ENCODE assay signal across 15 cellular contexts in the genomic region with DNA sequence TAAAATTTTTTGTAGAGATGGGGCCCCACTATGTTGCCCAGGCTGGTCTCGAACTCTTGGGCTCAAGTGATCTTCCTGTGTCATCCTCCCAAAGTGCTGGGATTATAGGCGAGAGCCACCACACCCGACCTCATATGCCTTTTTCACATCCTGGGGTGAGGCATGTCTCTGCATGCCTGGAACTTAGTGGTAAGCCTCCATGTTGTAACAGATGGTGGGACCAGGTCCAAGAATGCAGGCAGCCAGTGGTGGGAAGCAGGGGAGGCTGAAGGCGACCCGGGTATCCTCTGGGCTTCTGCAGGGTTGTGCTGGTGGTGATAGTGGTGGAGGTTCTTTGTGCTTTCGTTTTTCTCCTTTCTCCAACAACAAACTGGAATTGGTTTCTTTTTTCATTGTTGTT. TPM values are rescaled to one million over a fixed set of nuclear protein-coding genes. Genes with fewer than 3 reads are reported as not detected.
A peak's percentile ranks its signal among the peaks of the same experiment; 100 is the strongest.
DNase-seq lines count a peak whose midpoint lies in the region; ATAC-seq and TF ChIP-seq lines count a peak whose summit lies in the region.
"Had no signal": no experiment of that assay in that cellular context is flagged by ENCODE, and none has a peak within 500 bp of the region (broad histone marks: within the 10 kb centered on the region; RNA-seq: fewer than 3 reads in every experiment).

No MANE protein-coding gene starts in this region.

- intact Hi-C loops in CD4-positive, alpha-beta T cell (cut with DNase I, micrococcal nuclease) = no loop called here

- H3K27ac Mint-ChIP-seq in CD4-positive, alpha-beta T cell = no peak overlapping the region
- H3K27ac Mint-ChIP-seq: activated naive CD8-positive, alpha-beta T cell; B cell had no signal

- no peaks in the 10 kb centered on the region for H3K27me3 ChIP-seq in CD4-positive, alpha-beta T cell (ENCODE audit: control insufficient read depth, insufficient read depth, low read length)
- H3K27me3 ChIP-seq: ovary, uterus had no signal

- no peaks in the 10 kb centered on the region for H3K4me1 Mint-ChIP-seq in CD4-positive, alpha-beta T cell (ENCODE audit: low read depth)
- H3K4me1 Mint-ChIP-seq: B cell had no signal

- POLR2A ChIA-PET in CD4-positive, alpha-beta T cell (lab: Charles Lee) = no interaction called here

- no peak for ATAC-seq in activated CD4-positive, CD25-positive, alpha-beta regulatory T cell treated with anti-CD3 and anti-CD28 coated beads, Interleukin-2, amount 50 U/mL, for 24 hours
- ATAC-seq in CD4-positive, alpha-beta T cell (ENCODE audit: poor library complexity) = no peak

- H3K27me3 Mint-ChIP-seq in CD4-positive, alpha-beta T cell = peaks cover 20% of the 10 kb centered on the region

- H3K9me3 ChIP-seq in CD4-positive, alpha-beta T cell (ENCODE audit: control insufficient read depth, low read length) = no peaks in the 10 kb centered on the region
- H3K9me3 ChIP-seq: ovary, uterus had no signal

- no peaks in the 10 kb centered on the region for H3K36me3 Mint-ChIP-seq in CD4-positive, alpha-beta T cell (ENCODE audit: low read depth)
- H3K36me3 Mint-ChIP-seq: activated naive CD8-positive, alpha-beta T cell had no signal

- no peaks in the 10 kb centered on the region for H3K9me3 Mint-ChIP-seq in CD4-positive, alpha-beta T cell

- DNase-seq in A172 (ENCODE audit: low spot score) (peak; percentile 49), GM04504 (ENCODE audit: low read depth) (peak; percentile 38), NCI-H524 (lab: John Stamatoyannopoulos, UW) (peak; percentile 79 to 90), epithelial cell of prostate (ENCODE audit: low read depth, low spot score) (peak; percentile 34), ureter (ENCODE audit: low spot score) (no peak), NAMALWA (ENCODE audit: low spot score) (no peak)
- DNase-seq in CD4-positive, alpha-beta T cell = no peak
- DNase-seq: GF-D8, hypothalamus, ovary, T-helper 2 cell, uterus had no signal

- TF ChIP-seq CTCF in CD4-positive, alpha-beta T cell (IDR thresholded peaks at IDR 0.05) = no peak

- no peak overlapping the region for H3K4me3 Mint-ChIP-seq in CD4-positive, alpha-beta T cell
- H3K4me3 Mint-ChIP-seq: activated naive CD8-positive, alpha-beta T cell; B cell had no signal

- CTCF ChIA-PET in CD4-positive, alpha-beta T cell (lab: Charles Lee) = no interaction called here

- H3K27ac ChIP-seq in epithelial cell of prostate = no peak overlapping the region
- H3K27ac ChIP-seq in CD4-positive, alpha-beta T cell (ENCODE audit: low read depth, low read length) = no peak overlapping the region
- H3K27ac ChIP-seq: ovary, uterus had no signal

RNA-seq across cellular contexts. Expression of gene CCDC124, which starts 30.1 kb away (rescaled TPM):
- total RNA-seq in A172 (2014; rRNA removed; shearing (Covaris generic)) = 52.3 and 55.7 TPM in 2 replicates
- 10 to 100 TPM; 26.9 to 28.1 TPM for total RNA-seq in CD4-positive, alpha-beta T cell
- 43.6 TPM for total RNA-seq in ureter

RNA-seq across cellular contexts. Expression of gene SLC5A5, which starts 31.0 kb away (rescaled TPM):
- not detected in 2 replicates for total RNA-seq in A172 (2014; rRNA removed; shearing (Covaris generic))
- 1 to 10 TPM; 1.6 TPM for total RNA-seq in CD4-positive, alpha-beta T cell
- total RNA-seq in ureter = 0.13 TPM
- total RNA-seq: uterus had no signal

RNA-seq across cellular contexts. Expression of gene RPL18A, which starts 43.0 kb away (rescaled TPM):
- total RNA-seq in A172 (2014; rRNA removed; shearing (Covaris generic)) = 827 and 953 TPM in 2 replicates
- total RNA-seq in CD4-positive, alpha-beta T cell = 1,000 to 10,000 TPM; 4,157 to 4,260 TPM
- 2,079 TPM for total RNA-seq in ureter

RNA-seq across cellular contexts. Expression of gene JAK3, which starts 54.9 kb away (rescaled TPM):
- 0.41 and 0.69 TPM in 2 replicates for total RNA-seq in A172 (2014; rRNA removed; shearing (Covaris generic))
- total RNA-seq in CD4-positive, alpha-beta T cell = 100 to 1,000 TPM; 120 to 121 TPM
- total RNA-seq in ureter = 16.8 TPM

Comparison
In these comparisons a context has a peak if more than half of its experiments do, and no peak if none do; other contexts are left out.
1. DNase-seq: peak in A172 (single experiment), GM04504 (single experiment), NCI-H524 (2 of 2) and epithelial cell of prostate (single experiment); none in CD4-positive, alpha-beta T cell (0 of 10), ureter (single experiment) and NAMALWA (single experiment).